Comparison of ENCODE assay signal across 8 cellular contexts in the genomic region with DNA sequence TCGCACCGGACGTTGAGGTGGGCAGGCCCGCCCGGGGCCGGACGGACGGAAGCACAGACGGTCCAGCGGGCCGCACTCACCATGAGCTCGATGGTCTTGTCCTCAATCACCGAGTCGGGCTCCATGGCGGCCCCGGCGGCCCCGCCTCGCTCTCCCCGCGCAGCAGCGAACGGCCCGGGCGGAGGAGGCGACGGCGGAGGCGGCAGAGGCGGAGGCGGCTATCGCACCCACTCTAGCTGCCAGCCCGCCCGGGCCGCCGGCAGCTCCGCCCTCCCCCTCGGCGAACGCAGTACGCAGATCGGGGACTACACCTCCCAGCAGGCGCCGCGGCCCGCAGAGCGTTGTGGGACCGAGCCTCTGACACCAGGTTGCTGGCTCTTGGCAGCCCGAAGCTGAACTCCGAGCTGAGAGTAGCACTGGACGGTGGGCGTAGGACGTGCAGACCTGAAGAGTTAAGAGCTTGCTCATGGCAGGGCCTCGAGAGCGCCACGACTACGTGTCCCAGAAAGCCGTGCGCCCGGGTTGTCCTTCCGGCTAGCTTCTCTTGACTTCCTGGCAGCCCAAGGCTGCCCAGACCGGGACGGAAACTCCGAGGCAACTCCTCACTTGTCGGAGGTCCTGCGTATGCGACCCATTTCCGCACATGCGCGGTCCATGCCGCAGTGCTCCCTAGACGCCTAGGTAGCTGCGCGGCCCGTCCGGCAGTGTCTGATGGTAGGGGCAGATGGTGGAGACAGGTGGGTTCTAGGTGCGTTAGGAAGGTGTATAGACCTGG. TPM values are rescaled to one million over a fixed set of nuclear protein-coding genes. Genes with fewer than 3 reads are reported as not detected.
DNase-seq lines count a peak whose midpoint lies in the region; ATAC-seq and TF ChIP-seq lines count a peak whose summit lies in the region.

Gene FBXW11 (minus strand): TSS at position 261 of the 775 bp plus-strand sequence. CDS start 136 bp downstream, at position 125.

- in situ Hi-C loops in IMR-90 (cut with MboI; ENCODE audit: low sequenced_read_pairs): no loop called here

- H4K91ac ChIP-seq in IMR-90 (ENCODE audit: insufficient read depth, low read depth, low read length): peak within 1 kb of the TSS; percentile 100

- peak within 1 kb of the TSS; percentile 100 for H3K56ac ChIP-seq in IMR-90 (ENCODE audit: extremely low read depth, insufficient read depth, low read length)

- peak; percentile 99 for DNase-seq in DMS 273 (lab: John Stamatoyannopoulos, UW; ENCODE audit: unreplicated experiment)
- DNase-seq in IMR-90: peak; percentile 97
- peak; percentile 97 for DNase-seq in OCI-M1 (lab: John Stamatoyannopoulos, UW)
- peak; percentile 83 for DNase-seq in activated T-cell treated with anti-CD3 and anti-CD28 coated beads for 4 hours
- peak; percentile 88 for DNase-seq in epithelial cell of prostate (ENCODE audit: low read depth, low spot score)
- DNase-seq in mucosa of gallbladder (ENCODE audit: low spot score): peak; percentile 97
- peak; percentile 87 to 92 for DNase-seq in stimulated activated CD8-positive, alpha-beta memory T cell treated with anti-CD3 and anti-CD28 coated beads, Interleukin-4, amount 100 ng/mL, for 4 hours (ENCODE audit: low read depth in 2 of 2, low spot score in 1 of 2)

- peak within 1 kb of the TSS; percentile 100 for H2AK9ac ChIP-seq in IMR-90 (replicated peaks; ENCODE audit: low read depth, low read length, poor library complexity)

- peaks cover 44% of the 10 kb centered on the region for H4K20me1 ChIP-seq in IMR-90 (ENCODE audit: insufficient read depth, low read length)

- peak within 1 kb of the TSS; percentile 100 for H3K14ac ChIP-seq in IMR-90 (replicated peaks; ENCODE audit: low read depth, low read length)

- H3K27ac ChIP-seq in IMR-90 (ENCODE audit: insufficient read depth, low read length) (peak within 1 kb of the TSS; percentile 98), epithelial cell of prostate (peak within 1 kb of the TSS; percentile 90)

- H3K9me3 ChIP-seq in IMR-90 (ENCODE audit: control insufficient read depth, insufficient read depth, low read length): no peaks in the 10 kb centered on the region

- peak within 1 kb of the TSS; percentile 100 for H2BK120ac ChIP-seq in IMR-90 (ENCODE audit: low read depth, low read length)

- H4K8ac ChIP-seq in IMR-90 (ENCODE audit: low read depth in 2 of 2, low read length in 2 of 2): peak within 1 kb of the TSS; percentile 92 to 100

- H3K4ac ChIP-seq in IMR-90 (ENCODE audit: low read depth, low read length): peak within 1 kb of the TSS; percentile 100

- peak within 1 kb of the TSS; percentile 99 for H4K5ac ChIP-seq in IMR-90 (ENCODE audit: low read depth, low read length)

- peaks cover 11% of the 10 kb centered on the region; the same call in 1 of the 2 replicates for H3K9me1 ChIP-seq in IMR-90 (ENCODE audit: insufficient read depth, low read length)

- no peak for TF ChIP-seq RAD21 in IMR-90 (IDR thresholded peaks at IDR 0.05; ENCODE audit: low read length)

- H2AK5ac ChIP-seq in IMR-90 (ENCODE audit: low read depth, low read length): peak within 1 kb of the TSS; percentile 90

- no peaks in the 10 kb centered on the region for H3K27me3 ChIP-seq in IMR-90 (ENCODE audit: control insufficient read depth, insufficient read depth, low read length)

- H3K36me3 ChIP-seq in IMR-90 (ENCODE audit: control insufficient read depth, insufficient read depth, low read length): no peaks in the 10 kb centered on the region

- H2BK15ac ChIP-seq in IMR-90 (ENCODE audit: low read depth, low read length): peak within 1 kb of the TSS; percentile 100

- intact Hi-C loops in IMR-90 (cut with micrococcal nuclease): loop anchor here (2.0 to 5.0 kb wide), 2 partner anchors 94 to 181 kb away; partner anchors contain the start of gene STK10

- CTCF ChIA-PET in IMR-90 (lab: Yijun Ruan, JAX): interaction anchor here (0.6 to 3.4 kb wide), 7 partner anchors 14 to 341 kb away, joined by 3 to 18 read pairs (median 3); partner anchors contain the start of gene STK10

- no peak for TF ChIP-seq CTCF in IMR-90 (conservative IDR thresholded peaks at IDR 0.05; ENCODE audit: low read depth, low read length)

- WGBS in IMR-90 (ENCODE audit: extremely low coverage in 2 of 2, insufficient read length in 1 of 2), 2 experiments: 1% methylated on average over 33 of the region's 77 CpGs; no CpG with 5 or more reads in 1 of the 2 experiments

- peak within 1 kb of the TSS; percentile 100 for H3K23ac ChIP-seq in IMR-90 (ENCODE audit: low read depth, low read length)

- peaks cover 7 to 58% of the 10 kb centered on the region in 2 experiments for H3K79me1 ChIP-seq in IMR-90 (ENCODE audit: low read depth in 1 of 2, low read length in 2 of 2)

- POLR2A ChIA-PET in IMR-90 (lab: Charles Lee; ENCODE audit: unreplicated experiment): interaction anchor here (0.5 to 1.8 kb wide), 3 partner anchors 10 to 95 kb away, joined by 4 to 13 read pairs (median 8); no protein-coding TSS in a partner anchor

- peak within 1 kb of the TSS; percentile 98 for H3K9ac ChIP-seq in IMR-90 (ENCODE audit: low read depth, low read length)

- ATAC-seq in GM21528 (IDR thresholded peaks at IDR 0.05; ENCODE audit: low FRiP score, unreplicated experiment): peak; percentile 84
- ATAC-seq in IMR-90 (ENCODE audit: low read depth): peak; percentile 91

- H2BK5ac ChIP-seq in IMR-90 (ENCODE audit: low read depth, low read length, poor library complexity, severe bottlenecking): peak within 1 kb of the TSS; percentile 99

- H3K4me2 ChIP-seq in IMR-90 (ENCODE audit: low read depth, low read length): peak within 1 kb of the TSS; percentile 98

- peak within 1 kb of the TSS; percentile 99 for H3K18ac ChIP-seq in IMR-90 (ENCODE audit: low read depth, low read length)

- H3K4me3 ChIP-seq in IMR-90 (ENCODE audit: insufficient read depth, low read depth, low read length): peak within 1 kb of the TSS; percentile 77

- 0 out of 2 replicates have a peak, but pooled peaks cover 4% of the 10 kb centered on the region for H3K4me1 ChIP-seq in IMR-90 (ENCODE audit: control insufficient read depth, insufficient read depth, low read length)

- TF ChIP-seq POLR2A in IMR-90 (IDR thresholded peaks at IDR 0.05; ENCODE audit: low read depth, low read length): peak; percentile 85

- BruUV-seq in IMR-90 (replicated peaks; lab: Mats Ljungman, UMichigan): no TSS peak

- peak within 1 kb of the TSS; percentile 100 for H2AFZ ChIP-seq in IMR-90 (replicated peaks; ENCODE audit: low read length, poor library complexity)

- dilution Hi-C loops in IMR-90 (cut with HindIII; ENCODE audit: low sequenced_read_pairs, unreplicated experiment): no loop called here

- peak within 1 kb of the TSS; percentile 100 for H2BK20ac ChIP-seq in IMR-90 (ENCODE audit: low read depth, low read length)

TF ChIP-seq in IMR-90, 13 proteins besides CTCF, POLR2A, EP300 and RAD21:
- TF ChIP-seq CHD1 (IDR thresholded peaks at IDR 0.05; ENCODE audit: low read depth, low read length): peak; percentile 42; the same call in 1 of the 2 replicates
- no peak for TF ChIP-seq SMC3 (IDR thresholded peaks at IDR 0.05; ENCODE audit: low read depth, low read length)
- no peak for TF ChIP-seq CEBPB (IDR thresholded peaks at IDR 0.05; ENCODE audit: low read depth, low read length)
- peak; percentile 43; the same call in 1 of the 2 replicates for TF ChIP-seq MAZ (IDR thresholded peaks at IDR 0.05; ENCODE audit: borderline replicate concordance, low read depth, low read length)
- TF ChIP-seq FOS (IDR thresholded peaks at IDR 0.05; ENCODE audit: low read depth, low read length): no peak
- TF ChIP-seq MXI1 (IDR thresholded peaks at IDR 0.05; ENCODE audit: borderline replicate concordance, low read depth, low read length): peak; percentile 54; the same call in 1 of the 2 replicates

RNA-seq across cellular contexts. Expression of gene FBXW11, which starts in this region (rescaled TPM):
- total RNA-seq in IMR-90 (2012; rRNA removed): 97.1 and 100 TPM in 2 replicates
- polyA plus RNA-seq in IMR-90 (2012; rRNA removed): 29.1 and 34.3 TPM in 2 replicates
- polyA plus RNA-seq in IMR-90 (2012; cell fraction: cytosol; rRNA removed): 14.9 and 17.1 TPM in 2 replicates
- polyA plus RNA-seq in IMR-90 (2012; cell fraction: nucleus; rRNA removed; ENCODE audit: low replicate concordance): 10.5 and 28.9 TPM in 2 replicates
- 54.1 TPM for total RNA-seq in mucosa of gallbladder

Comparison
In these comparisons a context has a peak if more than half of its experiments do, and no peak if none do; other contexts are left out.
1. Peak in every context shown above with its lines: DNase-seq, ATAC-seq, H3K4me3 ChIP-seq and H3K27ac ChIP-seq.